In the genomic region with DNA sequence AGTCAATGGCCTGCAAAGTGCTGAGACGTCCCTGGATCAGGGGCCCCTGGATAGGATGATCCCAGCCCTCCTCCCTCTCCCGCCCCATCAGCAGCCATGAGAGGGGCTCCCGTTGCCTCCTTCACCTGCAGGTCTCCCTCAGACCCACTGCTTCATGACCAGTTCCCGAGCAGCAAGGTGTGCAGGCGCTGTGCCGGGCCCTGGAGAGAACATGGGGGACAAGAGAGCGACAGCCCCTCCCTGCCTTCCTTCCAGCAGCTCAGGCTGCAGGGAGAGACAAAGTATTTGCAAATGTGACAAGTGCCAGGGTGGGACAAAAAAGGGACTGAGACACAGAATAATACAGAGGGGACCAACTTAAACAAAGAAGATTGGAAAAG, we compare ENCODE assay signal across 6 cellular contexts.
"Had no signal": no experiment of that assay in that cellular context is flagged by ENCODE, and none has a peak within 500 bp of the region (broad histone marks: within the 10 kb centered on the region; RNA-seq: fewer than 3 reads in every experiment).

No MANE protein-coding gene starts in this region.

- H3K4me2 ChIP-seq: KMS-11, SK-N-SH had no signal

- H3K27me3 Mint-ChIP-seq: IgD-negative memory B cell had no signal

- H3K27ac Mint-ChIP-seq: IgD-negative memory B cell had no signal

- H3K4me3 ChIP-seq: K562 had no signal

- H3K9me3 Mint-ChIP-seq: IgD-negative memory B cell had no signal

- H3K9me3 ChIP-seq: SK-N-SH had no signal

- H3K4me3 Mint-ChIP-seq: IgD-negative memory B cell had no signal

- H3K9me2 ChIP-seq: SK-N-SH had no signal

- H3K9ac ChIP-seq: KMS-11, SK-N-SH had no signal

- H3K27ac ChIP-seq: HL-60, KMS-11, RWPE1 had no signal
